ENCODE assay signal across 21 cellular contexts in genomic region chr1:209015092-209015491, GRCh38.
A peak's percentile ranks its signal among the peaks of the same experiment; 100 is the strongest.
DNase-seq lines count a peak whose midpoint lies in the region; ATAC-seq, FAIRE-seq and TF ChIP-seq lines count a peak whose summit lies in the region.
"Had no signal": no experiment of that assay in that cellular context is flagged by ENCODE, and none has a peak within 500 bp of the region (broad histone marks: within the 10 kb centered on the region; RNA-seq: fewer than 3 reads in every experiment).

No MANE protein-coding gene starts in this region.

- no TSS peak for BruUV-seq in mammary epithelial cell (replicated peaks; lab: Mats Ljungman, UMichigan)

- ATAC-seq in pancreas: peak; percentile 48 to 80 (median 62)
- ATAC-seq: A549; CD8-positive, alpha-beta T cell had no signal

- H3K27me3 ChIP-seq in mammary epithelial cell (ENCODE audit: insufficient read depth, low read length) (no peaks in the 10 kb centered on the region), breast epithelium (no peaks in the 10 kb centered on the region), bronchial epithelial cell (ENCODE audit: control insufficient read depth, insufficient read depth, low read length) (peaks cover 1% of the 10 kb centered on the region), pancreas (no peaks in the 10 kb centered on the region)
- H3K27me3 ChIP-seq: BLaER1 treated with 17β-estradiol and CSF1 and Interleukin-3, amounts not matched to agents 10 nM and 100 nM had no signal

- H3K4me1 ChIP-seq in mammary epithelial cell (ENCODE audit: insufficient read depth, low read length): no peaks in the 10 kb centered on the region
- H3K4me1 ChIP-seq in breast epithelium: no peaks in the 10 kb centered on the region
- peaks cover 7 to 22% (median 10%) of the 10 kb centered on the region in 3 donors for H3K4me1 ChIP-seq in pancreas
- H3K4me1 ChIP-seq: A549; BLaER1 treated with 17β-estradiol and CSF1 and Interleukin-3, amounts not matched to agents 10 nM and 100 nM; Caco-2 had no signal

- intact Hi-C loops in mammary epithelial cell (cut with micrococcal nuclease) (no loop called here), breast epithelium (cut with DNase I; ENCODE audit: low total_unique reads) (no loop called here), pancreas (cut with DNase I) (no loop called here)

- FAIRE-seq in bronchial epithelial cell (lab: Jason Lieb, UNC): peak; percentile 18
- FAIRE-seq in pancreas (lab: Jason Lieb, UNC): no peak
- FAIRE-seq: A549, D721Med, G401.6, GM12891, GM19239 had no signal

- no peak overlapping the region for H3K27ac ChIP-seq in mammary epithelial cell (ENCODE audit: insufficient read depth, low read depth, low read length)
- H3K27ac ChIP-seq in breast epithelium: no peak overlapping the region
- peak overlapping the region in 1 of 4 donors; percentile 41 for H3K27ac ChIP-seq in pancreas
- H3K27ac ChIP-seq: 22Rv1; A549; BLaER1 treated with 17β-estradiol and CSF1 and Interleukin-3, amounts not matched to agents 10 nM and 100 nM; C4-2B had no signal

- no peaks in the 10 kb centered on the region for H3K79me2 ChIP-seq in mammary epithelial cell (ENCODE audit: insufficient read depth, low read length)

- no peaks in the 10 kb centered on the region for H3K36me3 ChIP-seq in mammary epithelial cell (ENCODE audit: insufficient read depth, low read length)
- H3K36me3 ChIP-seq in breast epithelium: no peaks in the 10 kb centered on the region
- no peaks in the 10 kb centered on the region for H3K36me3 ChIP-seq in bronchial epithelial cell (ENCODE audit: control insufficient read depth, insufficient read depth, low read length)
- no peaks in the 10 kb centered on the region for H3K36me3 ChIP-seq in pancreas

- CTCF ChIA-PET in mammary epithelial cell (lab: Charles Lee; ENCODE audit: low non-redundant PET): no interaction called here

- H4K20me1 ChIP-seq in mammary epithelial cell (ENCODE audit: insufficient read depth, low read length): no peaks in the 10 kb centered on the region
- H4K20me1 ChIP-seq: BLaER1 treated with 17β-estradiol and CSF1 and Interleukin-3, amounts not matched to agents 10 nM and 100 nM had no signal

- no peak overlapping the region for H3K4me2 ChIP-seq in mammary epithelial cell (ENCODE audit: insufficient read depth, low read depth, low read length)
- H3K4me2 ChIP-seq: A549; BLaER1 treated with 17β-estradiol and CSF1 and Interleukin-3, amounts not matched to agents 10 nM and 100 nM had no signal

- dilution Hi-C loops in mammary epithelial cell (cut with HindIII; ENCODE audit: low sequenced_read_pairs): no loop called here

- TF ChIP-seq CTCF in mammary epithelial cell (conservative IDR thresholded peaks at IDR 0.05 in 1 of 2, IDR thresholded peaks at IDR 0.05 in 1 of 2; ENCODE audit: extremely low read depth in 1 of 2, insufficient read depth in 1 of 2, low read depth in 1 of 2, low read length in 2 of 2) (no peak), breast epithelium (IDR thresholded peaks at IDR 0.05) (no peak), bronchial epithelial cell (IDR thresholded peaks at IDR 0.05; ENCODE audit: insufficient read depth, low read length, severe bottlenecking) (no peak), pancreas (IDR thresholded peaks at IDR 0.05) (no peak)

- H3K4me3 ChIP-seq in mammary epithelial cell (replicated peaks in 1 of 3; ENCODE audit: insufficient read depth in 1 of 3, low read depth in 2 of 3, low read length in 3 of 3): no peak overlapping the region
- no peak overlapping the region for H3K4me3 ChIP-seq in breast epithelium
- no peak overlapping the region for H3K4me3 ChIP-seq in bronchial epithelial cell (ENCODE audit: low read depth, low read length)
- no peak overlapping the region for H3K4me3 ChIP-seq in pancreas
- H3K4me3 ChIP-seq: A549; BLaER1 treated with 17β-estradiol and CSF1 and Interleukin-3, amounts not matched to agents 10 nM and 100 nM had no signal

- peaks cover 1% of the 10 kb centered on the region for H3K9me3 ChIP-seq in mammary epithelial cell (replicated peaks; ENCODE audit: insufficient read depth, low read length)
- H3K9me3 ChIP-seq in breast epithelium: peaks cover 0 to 14% of the 10 kb centered on the region in 2 donors
- no peaks in the 10 kb centered on the region for H3K9me3 ChIP-seq in pancreas

- in situ Hi-C loops in mammary epithelial cell (cut with MboI; ENCODE audit: low sequenced_read_pairs in 2 of 2): no loop called here

- no peak for DNase-seq in mammary epithelial cell
- no peak for DNase-seq in breast epithelium (ENCODE audit: low spot score in 2 of 2)
- DNase-seq in bronchial epithelial cell (ENCODE audit: low read depth): no peak
- peak in 3 of 6 donors; percentile 19 to 24 (median 21) for DNase-seq in pancreas
- no peak for DNase-seq in HuH-7 (ENCODE audit: low spot score)
- no peak for DNase-seq in NCI-H1105 treated with DMSO at 0.1 percent for 48 hours (lab: John Stamatoyannopoulos, UW)
- DNase-seq: AML-193; Caco-2; Calu3; CD4-positive, alpha-beta T cell; CD8-positive, alpha-beta T cell; DMS79 treated with DMSO at 0.1 percent for 48 hours; GF-D8 had no signal

- no peak for TF ChIP-seq POLR2A in breast epithelium (IDR thresholded peaks at IDR 0.05)

- no peak overlapping the region for H3K9ac ChIP-seq in mammary epithelial cell (ENCODE audit: insufficient read depth, low read length)
- H3K9ac ChIP-seq: BLaER1 treated with 17β-estradiol and CSF1 and Interleukin-3, amounts not matched to agents 10 nM and 100 nM had no signal

- peak overlapping the region; percentile 39 for H2AFZ ChIP-seq in mammary epithelial cell (ENCODE audit: low read depth, low read length)
